Comparison of ENCODE assay signal across 8 cellular contexts in genomic region chr12:95942106-95942531, GRCh38. TPM values are rescaled to one million over a fixed set of nuclear protein-coding genes. Genes with fewer than 3 reads are reported as not detected.
DNase-seq lines count a peak whose midpoint lies in the region; ATAC-seq and TF ChIP-seq lines count a peak whose summit lies in the region.

No MANE protein-coding gene starts in this region.

- no peaks in the 10 kb centered on the region for H3K27me3 ChIP-seq in naive thymus-derived CD4-positive, alpha-beta T cell (ENCODE audit: control insufficient read depth in 2 of 2, insufficient read depth in 2 of 2, low read length in 2 of 2)

- POLR2A ChIA-PET in naive thymus-derived CD4-positive, alpha-beta T cell (lab: Charles Lee): interaction anchor here (0.5 to 2.8 kb wide), 7 partner anchors 9 to 725 kb away, joined by 3 to 21 read pairs (median 3); partner anchors contain the start of genes FGD6 and VEZT

- intact Hi-C loops in naive thymus-derived CD4-positive, alpha-beta T cell (cut with micrococcal nuclease): loop anchor here (1.0 to 10.0 kb wide), 17 partner anchors 23 to 1480 kb away; partner anchors contain the start of genes CDK17 (in 2 of the 2), NDUFA12 (in 2 of the 2), NEDD1 (in 2 of the 2) and SNRPF (in 2 of the 2)

- H3K4me3 ChIP-seq in coronary artery: peak overlapping the region; percentile 75
- H3K4me3 ChIP-seq in naive thymus-derived CD4-positive, alpha-beta T cell (ENCODE audit: low read length): peak overlapping the region; percentile 93

- H3K36me3 Mint-ChIP-seq in naive thymus-derived CD4-positive, alpha-beta T cell: no peaks in the 10 kb centered on the region

- no peaks in the 10 kb centered on the region for H3K9me3 ChIP-seq in naive thymus-derived CD4-positive, alpha-beta T cell (ENCODE audit: control insufficient read depth in 2 of 3, low read length in 3 of 3)

- in situ Hi-C loops in ACHN (cut with HindIII; ENCODE audit: low pct_ligation_motif_present, low pct_unique_long_range_greater_than_20kb, low sequenced_read_pairs): no loop called here

- TF ChIP-seq POLR2A in GM18505 (IDR thresholded peaks at IDR 0.05; ENCODE audit: borderline replicate concordance, extremely low read depth, insufficient read depth, insufficient read length): no peak

- peaks cover 0 to 27% (median 0%) of the 10 kb centered on the region in 5 donors for H3K27me3 Mint-ChIP-seq in naive thymus-derived CD4-positive, alpha-beta T cell

- H3K27ac Mint-ChIP-seq in naive thymus-derived CD4-positive, alpha-beta T cell: peak overlapping the region in 8 of 9 donors; percentile 25 to 97 (median 89)

- no peak for ATAC-seq in naive thymus-derived CD4-positive, alpha-beta T cell
- ATAC-seq in GM18505 (IDR thresholded peaks at IDR 0.05; ENCODE audit: unreplicated experiment): no peak
- no peak for ATAC-seq in esophagus mucosa

- H3K4me1 ChIP-seq in naive thymus-derived CD4-positive, alpha-beta T cell (ENCODE audit: control insufficient read depth in 2 of 2, insufficient read depth in 2 of 2, low read length in 2 of 2): peaks cover 6% of the 10 kb centered on the region in 2 donors

- DNase-seq in NCI-H2081 (lab: John Stamatoyannopoulos, UW) (peak; percentile 17 to 52), NCI-H2081 treated with DMSO at 0.1 percent for 48 hours (lab: John Stamatoyannopoulos, UW) (no peak), NCI-H2196 treated with DMSO at 0.1 percent for 48 hours (lab: John Stamatoyannopoulos, UW; ENCODE audit: unreplicated experiment) (peak; percentile 45), coronary artery (ENCODE audit: low spot score) (no peak), ACHN (no peak)
- DNase-seq in naive thymus-derived CD4-positive, alpha-beta T cell: peak in 4 of 9 donors; percentile 4 to 18 (median 13)

- peaks cover 4 to 12% (median 10%) of the 10 kb centered on the region in 7 donors for H3K4me1 Mint-ChIP-seq in naive thymus-derived CD4-positive, alpha-beta T cell

- peak overlapping the region; percentile 88 to 99 (median 96) for H3K4me3 Mint-ChIP-seq in naive thymus-derived CD4-positive, alpha-beta T cell

- no peak for TF ChIP-seq CTCF in coronary artery (IDR thresholded peaks at IDR 0.05)

- peak overlapping the region; percentile 41 to 82 for H3K27ac ChIP-seq in coronary artery
- peak overlapping the region; percentile 86 for H3K27ac ChIP-seq in naive thymus-derived CD4-positive, alpha-beta T cell (ENCODE audit: low read depth, low read length)

- CTCF ChIA-PET in naive thymus-derived CD4-positive, alpha-beta T cell (lab: Charles Lee): interaction anchor here (1.2 to 1.4 kb wide), 2 partner anchors 24 to 57 kb away, joined by 4 read pairs; no protein-coding TSS in a partner anchor

- H3K9me3 Mint-ChIP-seq in naive thymus-derived CD4-positive, alpha-beta T cell: no peaks in the 10 kb centered on the region

- peaks cover 0 to 10% (median 0%) of the 10 kb centered on the region in 3 experiments for H3K36me3 ChIP-seq in naive thymus-derived CD4-positive, alpha-beta T cell (ENCODE audit: control insufficient read depth in 2 of 3, insufficient read depth in 3 of 3, low read length in 3 of 3)

RNA-seq across cellular contexts. Expression of gene CCDC38, which starts 0.3 kb away (rescaled TPM):
- total RNA-seq in naive thymus-derived CD4-positive, alpha-beta T cell: under 1 TPM in 2 of 5 experiments, not detected in 3; 0.07 to 0.27 TPM
- under 1 TPM in 1 of 2 donors, not detected in 1; 0.08 TPM for polyA plus RNA-seq in naive thymus-derived CD4-positive, alpha-beta T cell
- total RNA-seq in esophagus mucosa: not detected

RNA-seq across cellular contexts. Expression of gene AMDHD1, which starts 1.0 kb away (rescaled TPM):
- 1 to 10 TPM in 3 of 5 experiments, under 1 TPM in 2; 0.66 to 2.4 (median 1.4) TPM for total RNA-seq in naive thymus-derived CD4-positive, alpha-beta T cell
- under 1 TPM; 0.32 to 0.41 TPM for polyA plus RNA-seq in naive thymus-derived CD4-positive, alpha-beta T cell
- total RNA-seq in esophagus mucosa: 0.44 TPM

RNA-seq across cellular contexts. Expression of gene HAL, which starts 54.0 kb away (rescaled TPM):
- total RNA-seq in naive thymus-derived CD4-positive, alpha-beta T cell: 1 to 10 TPM in 3 of 5 experiments, under 1 TPM in 2; 0.24 to 7.0 (median 1.1) TPM
- polyA plus RNA-seq in naive thymus-derived CD4-positive, alpha-beta T cell: not detected
- 0.28 TPM for total RNA-seq in esophagus mucosa

Comparison
In these comparisons a context has a peak if more than half of its experiments do, and no peak if none do; other contexts are left out.
1. DNase-seq: peak in NCI-H2081 (2 of 2) and NCI-H2196 treated with DMSO at 0.1 percent for 48 hours (single experiment); none in NCI-H2081 treated with DMSO at 0.1 percent for 48 hours (single experiment), coronary artery (single experiment) and ACHN (single experiment).